Comparison of ENCODE assay signal across 8 cellular contexts in the genomic region with DNA sequence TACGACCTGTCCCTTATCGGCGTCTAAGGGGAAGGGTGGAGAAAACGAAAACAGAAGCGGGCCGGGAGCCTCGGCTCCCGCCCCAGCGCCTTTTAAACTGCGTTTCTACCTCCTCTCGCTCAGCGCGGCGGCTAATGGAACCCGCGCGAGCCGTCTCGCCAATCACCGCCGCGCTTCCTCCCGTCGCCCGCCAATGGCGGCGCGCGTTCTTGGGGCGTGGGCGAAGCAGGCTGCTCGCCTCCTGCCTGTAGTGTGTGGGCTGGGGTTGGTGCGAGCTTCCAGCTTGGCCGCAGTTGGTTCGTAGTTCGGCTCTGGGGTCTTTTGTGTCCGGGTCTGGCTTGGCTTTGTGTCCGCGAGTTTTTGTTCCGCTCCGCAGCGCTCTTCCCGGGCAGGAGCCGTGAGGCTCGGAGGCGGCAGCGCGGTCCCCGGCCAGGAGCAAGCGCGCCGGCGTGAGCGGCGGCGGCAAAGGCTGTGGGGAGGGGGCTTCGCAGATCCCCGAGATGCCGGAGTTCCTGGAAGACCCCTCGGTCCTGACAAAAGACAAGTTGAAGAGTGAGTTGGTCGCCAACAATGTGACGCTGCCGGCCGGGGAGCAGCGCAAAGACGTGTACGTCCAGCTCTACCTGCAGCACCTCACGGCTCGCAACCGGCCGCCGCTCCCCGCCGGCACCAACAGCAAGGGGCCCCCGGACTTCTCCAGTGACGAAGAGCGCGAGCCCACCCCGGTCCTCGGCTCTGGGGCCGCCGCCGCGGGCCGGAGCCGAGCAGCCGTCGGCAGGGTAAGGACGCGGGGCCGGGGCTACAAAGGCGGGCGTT.
DNase-seq lines count a peak whose midpoint lies in the region; ATAC-seq, FAIRE-seq and TF ChIP-seq lines count a peak whose summit lies in the region.

A gene with protein sequence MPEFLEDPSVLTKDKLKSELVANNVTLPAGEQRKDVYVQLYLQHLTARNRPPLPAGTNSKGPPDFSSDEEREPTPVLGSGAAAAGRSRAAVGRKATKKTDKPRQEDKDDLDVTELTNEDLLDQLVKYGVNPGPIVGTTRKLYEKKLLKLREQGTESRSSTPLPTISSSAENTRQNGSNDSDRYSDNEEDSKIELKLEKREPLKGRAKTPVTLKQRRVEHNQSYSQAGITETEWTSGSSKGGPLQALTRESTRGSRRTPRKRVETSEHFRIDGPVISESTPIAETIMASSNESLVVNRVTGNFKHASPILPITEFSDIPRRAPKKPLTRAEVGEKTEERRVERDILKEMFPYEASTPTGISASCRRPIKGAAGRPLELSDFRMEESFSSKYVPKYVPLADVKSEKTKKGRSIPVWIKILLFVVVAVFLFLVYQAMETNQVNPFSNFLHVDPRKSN (plus strand): TSS at position 223 of the 816 bp plus-strand sequence. CDS start 278 bp downstream, at position 501.

- peaks cover 28% of the 10 kb centered on the region for H3F3A ChIP-seq in MM.1S (ENCODE audit: insufficient read depth, low read length)

- TF ChIP-seq CTCF in MM.1S (IDR thresholded peaks at IDR 0.05; ENCODE audit: low read length) (no peak), nephron (IDR thresholded peaks at IDR 0.05; ENCODE audit: unreplicated experiment in 3 of 3) (no peak)

- H3K9ac ChIP-seq in MM.1S (ENCODE audit: low read length), result peak within 1 kb of the TSS; percentile 99

- H3K4me1 Mint-ChIP-seq in nephron, result peaks cover 29% of the 10 kb centered on the region

- peaks cover 7% of the 10 kb centered on the region for H3K36me3 Mint-ChIP-seq in nephron (ENCODE audit: low read depth)

- ATAC-seq in stimulated activated naive CD8-positive, alpha-beta T cell treated with anti-CD3 and anti-CD28 coated beads, Interleukin-15, Interleukin-2, amounts not matched to agents 100 U/mL and 50 U/mL, for 24 hours, result peak; percentile 88

- peak; percentile 86 for FAIRE-seq in G401.6 (lab: Jason Lieb, UNC)

- H3K4me1 ChIP-seq in MM.1S (ENCODE audit: low read length), result peaks cover 12% of the 10 kb centered on the region

- H2AFZ ChIP-seq in MM.1S (ENCODE audit: low read length), result peak within 1 kb of the TSS; percentile 63

- H3K27me3 Mint-ChIP-seq in nephron (ENCODE audit: low read depth), result no peaks in the 10 kb centered on the region

- H3K4me2 ChIP-seq in MM.1S (ENCODE audit: low read depth, low read length), result peak within 1 kb of the TSS; percentile 77

- H3K27ac Mint-ChIP-seq in nephron, result peak within 1 kb of the TSS; percentile 100

- peaks cover 3% of the 10 kb centered on the region; the same call in 1 of the 2 replicates for H3K36me3 ChIP-seq in MM.1S (replicated peaks; ENCODE audit: insufficient read depth, low read length)

- H3K27ac ChIP-seq in MM.1S (ENCODE audit: low read length), result peak within 1 kb of the TSS; percentile 95

- peak within 1 kb of the TSS; percentile 97 for H3K4me3 ChIP-seq in MM.1S (ENCODE audit: low read length)

- H3K4me3 Mint-ChIP-seq in nephron, result peak within 1 kb of the TSS; percentile 99 to 100 (median 100)

- peaks cover 75% of the 10 kb centered on the region for H3K79me2 ChIP-seq in MM.1S (ENCODE audit: low read length)

- no peaks in the 10 kb centered on the region for H3K27me3 ChIP-seq in MM.1S (replicated peaks; ENCODE audit: insufficient read depth, low read length)

- H4K20me1 ChIP-seq in MM.1S (ENCODE audit: insufficient read depth, low read length), result peaks cover 4% of the 10 kb centered on the region; the same call in 1 of the 2 replicates

- H3K9me2 ChIP-seq in MM.1S (replicated peaks; ENCODE audit: insufficient read depth, low read length), result no peaks in the 10 kb centered on the region

- DNase-seq in HCEC 1CT, result peak; percentile 85
- DNase-seq in MM.1S, result peak; percentile 96
- peak; percentile 88 for DNase-seq in SHP77 treated with DMSO at 0.1 percent for 48 hours (lab: John Stamatoyannopoulos, UW)
- peak; percentile 95 for DNase-seq in activated effector memory CD4-positive, alpha-beta T cell treated with Interleukin-2 at 50 U/mL for 16 hours
- peak; percentile 85 for DNase-seq in fibroblast of peridontal ligament (ENCODE audit: extremely low read depth)
- DNase-seq in stimulated activated naive CD8-positive, alpha-beta T cell treated with anti-CD3 and anti-CD28 coated beads, Interleukin-15, Interleukin-2, amounts not matched to agents 100 U/mL and 50 U/mL, for 24 hours, result peak; percentile 96

- no peaks in the 10 kb centered on the region for H3K9me3 Mint-ChIP-seq in nephron

- H3K9me3 ChIP-seq in MM.1S (replicated peaks; ENCODE audit: insufficient read depth, low read length), result no peaks in the 10 kb centered on the region

Comparison
In these comparisons a context has a peak if more than half of its experiments do, and no peak if none do; other contexts are left out.
1. Peak in every context shown above with its lines: DNase-seq, ATAC-seq, H3K4me3 ChIP-seq and H3K27ac ChIP-seq.